Comparison of ENCODE assay signal across 9 cellular contexts in genomic region chr3:53194218-53195065, GRCh38. TPM values are rescaled to one million over a fixed set of nuclear protein-coding genes. Genes with fewer than 3 reads are reported as not detected.
DNase-seq lines count a peak whose midpoint lies in the region; ATAC-seq and TF ChIP-seq lines count a peak whose summit lies in the region.
"Had no signal": no experiment of that assay in that cellular context is flagged by ENCODE, and none has a peak within 500 bp of the region (broad histone marks: within the 10 kb centered on the region; RNA-seq: fewer than 3 reads in every experiment).

No MANE protein-coding gene starts in this region.

- H3K4me1 ChIP-seq in PC-3 (ENCODE audit: insufficient read depth, low read length): peaks cover 29% of the 10 kb centered on the region
- peaks cover 0 to 32% (median 13%) of the 10 kb centered on the region in 3 donors for H3K4me1 ChIP-seq in gastroesophageal sphincter
- peaks cover 12% of the 10 kb centered on the region for H3K4me1 ChIP-seq in rectal smooth muscle tissue (ENCODE audit: control insufficient read depth, insufficient read depth, low read length)

- BruUV-seq in PC-3 (replicated peaks; lab: Mats Ljungman, UMichigan): no TSS peak

- no peaks in the 10 kb centered on the region for H3K9me2 ChIP-seq in PC-3 (replicated peaks; ENCODE audit: low read length)

- H3K27ac ChIP-seq in PC-3 (ENCODE audit: low read length) (peak overlapping the region; percentile 29; the same call in 1 of the 2 replicates), gastroesophageal sphincter (peak overlapping the region; percentile 20 to 68 (median 62)), rectal smooth muscle tissue (ENCODE audit: low read depth, low read length) (peak overlapping the region; percentile 53)
- H3K27ac ChIP-seq: uterus had no signal

- no peak overlapping the region for H3K9ac ChIP-seq in PC-3 (ENCODE audit: low read length)
- H3K9ac ChIP-seq in rectal smooth muscle tissue (ENCODE audit: low read length): no peak overlapping the region

- H3K9me3 ChIP-seq in PC-3 (ENCODE audit: low read length) (no peaks in the 10 kb centered on the region), gastroesophageal sphincter (no peaks in the 10 kb centered on the region)
- H3K9me3 ChIP-seq: uterus had no signal

- no peaks in the 10 kb centered on the region for H3K27me3 ChIP-seq in PC-3 (ENCODE audit: low read length)
- no peaks in the 10 kb centered on the region for H3K27me3 ChIP-seq in gastroesophageal sphincter
- H3K27me3 ChIP-seq in rectal smooth muscle tissue (ENCODE audit: control insufficient read depth, insufficient read depth, low read length): no peaks in the 10 kb centered on the region
- H3K27me3 ChIP-seq: uterus had no signal

- DNase-seq in GM04504 (ENCODE audit: low read depth) (peak; percentile 25), PC-3 (peak; percentile 55)

- POLR2A ChIA-PET in PC-3 (lab: Charles Lee; ENCODE audit: unreplicated experiment): no interaction called here

- H4K20me1 ChIP-seq in PC-3 (ENCODE audit: low read length): no peaks in the 10 kb centered on the region

- TF ChIP-seq EP300 in gastroesophageal sphincter (IDR thresholded peaks at IDR 0.05): no peak

- H3K36me3 ChIP-seq in PC-3 (ENCODE audit: low read depth, low read length): peaks cover 6% of the 10 kb centered on the region; the same call in 1 of the 2 replicates
- H3K36me3 ChIP-seq in gastroesophageal sphincter: peaks cover 0 to 34% of the 10 kb centered on the region in 2 donors
- H3K36me3 ChIP-seq in rectal smooth muscle tissue (ENCODE audit: control insufficient read depth, insufficient read depth, low read length): peaks cover 19% of the 10 kb centered on the region
- H3K36me3 ChIP-seq: uterus had no signal

- H3K4me3 ChIP-seq in PC-3 (ENCODE audit: low read length) (no peak overlapping the region), gastroesophageal sphincter (no peak overlapping the region), rectal smooth muscle tissue (ENCODE audit: low read length) (peak overlapping the region; percentile 6)
- H3K4me3 ChIP-seq: uterus had no signal

- TF ChIP-seq CTCF in PC-3 (conservative IDR thresholded peaks at IDR 0.05; ENCODE audit: low read depth, low read length) (no peak), gastroesophageal sphincter (IDR thresholded peaks at IDR 0.05) (no peak)

- WGBS in gastroesophageal sphincter (ENCODE audit: low coverage in 1 of 2), 2 donors: 53% methylated on average over 8 of the region's 14 CpGs; no CpG with 5 or more reads in 1 of the 2 donors

- no peak overlapping the region for H2AFZ ChIP-seq in PC-3 (ENCODE audit: low read length)

- intact Hi-C loops in PC-3 (cut with micrococcal nuclease): loop anchor here (1.0 kb wide), 1 partner anchor 60 kb away; no protein-coding TSS in a partner anchor

- no peak for TF ChIP-seq POLR2A in gastroesophageal sphincter (IDR thresholded peaks at IDR 0.05)
- TF ChIP-seq POLR2A in GM18505 (IDR thresholded peaks at IDR 0.05; ENCODE audit: borderline replicate concordance, extremely low read depth, insufficient read depth, insufficient read length): no peak

- peak overlapping the region; percentile 7; the same call in 1 of the 2 replicates for H3K4me2 ChIP-seq in PC-3 (ENCODE audit: low read length)

- no peaks in the 10 kb centered on the region for H3K79me2 ChIP-seq in PC-3 (ENCODE audit: low read length)

- H3F3A ChIP-seq in PC-3 (ENCODE audit: low read length, unreplicated experiment): no peaks in the 10 kb centered on the region

- CTCF ChIA-PET in PC-3 (lab: Charles Lee): interaction anchor here (1.5 kb wide), 1 partner anchor 80 kb away, joined by 9 read pairs; no protein-coding TSS in a partner anchor

- peak; percentile 61 for ATAC-seq in PC-3
- peak; percentile 40 for ATAC-seq in gastroesophageal sphincter
- no peak for ATAC-seq in HG03095 (IDR thresholded peaks at IDR 0.05; ENCODE audit: unreplicated experiment)
- no peak for ATAC-seq in HG03280 (IDR thresholded peaks at IDR 0.05; ENCODE audit: unreplicated experiment)
- no peak for ATAC-seq in GM18505 (IDR thresholded peaks at IDR 0.05; ENCODE audit: unreplicated experiment)
- ATAC-seq in GM21390 (IDR thresholded peaks at IDR 0.05; ENCODE audit: unreplicated experiment): no peak

RNA-seq across cellular contexts. Expression of gene PRKCD, which starts 33.4 kb away (rescaled TPM):
- total RNA-seq in PC-3 (2014; rRNA removed): 7.8 and 18.7 TPM in 2 replicates
- total RNA-seq in gastroesophageal sphincter: 10 to 100 TPM in 1 of 4 donors, 1 to 10 TPM in 3; 5.5 to 10.1 (median 7.6) TPM

Comparison
In these comparisons a context has a peak if more than half of its experiments do, and no peak if none do; other contexts are left out.
1. ATAC-seq: peak in PC-3 (single experiment) and gastroesophageal sphincter (single experiment); none in HG03095 (single experiment), HG03280 (single experiment), GM18505 (single experiment) and GM21390 (single experiment).
2. Peak in every context shown above with its lines, with median percentiles within 50 percentile points of each other: H3K27ac ChIP-seq.